9 cellular contexts compared by ENCODE assay signal in genomic region chr3:129936757-129937156, GRCh38.
DNase-seq lines count a peak whose midpoint lies in the region; ATAC-seq and TF ChIP-seq lines count a peak whose summit lies in the region.
"Had no signal": no experiment of that assay in that cellular context is flagged by ENCODE, and none has a peak within 500 bp of the region (broad histone marks: within the 10 kb centered on the region; RNA-seq: fewer than 3 reads in every experiment).

No MANE protein-coding gene starts in this region.

- H4K20me1 ChIP-seq in OCI-LY3 (ENCODE audit: insufficient read depth, low read length) = no peaks in the 10 kb centered on the region

- peaks cover 5% of the 10 kb centered on the region for H3K4me1 ChIP-seq in OCI-LY3 (ENCODE audit: low read length)

- peak overlapping the region; percentile 68 for H3K4me2 ChIP-seq in OCI-LY3 (ENCODE audit: low read length)

- no peaks in the 10 kb centered on the region for H3K27me3 ChIP-seq in OCI-LY3 (ENCODE audit: low read depth, low read length)

- no peaks in the 10 kb centered on the region for H3K36me3 ChIP-seq in OCI-LY3 (replicated peaks; ENCODE audit: low read depth, low read length)
- H3K36me3 ChIP-seq: cardiac muscle cell had no signal

- no peak for TF ChIP-seq CTCF in OCI-LY3 (IDR thresholded peaks at IDR 0.05; ENCODE audit: low read depth, low read length)

- H3K9ac ChIP-seq in OCI-LY3 (ENCODE audit: low read length) = peak overlapping the region; percentile 45; the same call in 1 of the 2 replicates

- ATAC-seq in GM21529 (IDR thresholded peaks at IDR 0.05; ENCODE audit: unreplicated experiment) = no peak
- no peak for ATAC-seq in HG03442 (IDR thresholded peaks at IDR 0.05; ENCODE audit: unreplicated experiment)

- H3K27ac ChIP-seq in OCI-LY3 (ENCODE audit: low read length) = no peak overlapping the region
- H3K27ac ChIP-seq: cardiac muscle cell had no signal

- peak overlapping the region; percentile 68 for H3K4me3 ChIP-seq in OCI-LY3 (ENCODE audit: low read length)
- H3K4me3 ChIP-seq: cardiac muscle cell had no signal

- peak overlapping the region; percentile 78 for H2AFZ ChIP-seq in OCI-LY3 (ENCODE audit: low read depth, low read length)

- H3K9me3 ChIP-seq in OCI-LY3 (ENCODE audit: insufficient read depth, low read length) = no peaks in the 10 kb centered on the region

- H3K79me2 ChIP-seq in OCI-LY3 (ENCODE audit: low read length) = no peaks in the 10 kb centered on the region

- DNase-seq in activated effector memory CD4-positive, alpha-beta T cell treated with anti-CD3 and anti-CD28 coated beads, Interleukin-2, amount 50 U/mL, for 16 hours = peak; percentile 66
- DNase-seq in activated effector memory CD4-positive, alpha-beta T cell treated with Interleukin-2 at 50 U/mL for 16 hours = no peak
- DNase-seq in brain pericyte (ENCODE audit: low read depth, low spot score) (peak; percentile 13), left kidney (ENCODE audit: low read depth, low spot score) (peak; percentile 21), stromal cell of bone marrow (ENCODE audit: low read depth) (peak; percentile 68)
